ENCODE assay signal across 14 cellular contexts in the genomic region with DNA sequence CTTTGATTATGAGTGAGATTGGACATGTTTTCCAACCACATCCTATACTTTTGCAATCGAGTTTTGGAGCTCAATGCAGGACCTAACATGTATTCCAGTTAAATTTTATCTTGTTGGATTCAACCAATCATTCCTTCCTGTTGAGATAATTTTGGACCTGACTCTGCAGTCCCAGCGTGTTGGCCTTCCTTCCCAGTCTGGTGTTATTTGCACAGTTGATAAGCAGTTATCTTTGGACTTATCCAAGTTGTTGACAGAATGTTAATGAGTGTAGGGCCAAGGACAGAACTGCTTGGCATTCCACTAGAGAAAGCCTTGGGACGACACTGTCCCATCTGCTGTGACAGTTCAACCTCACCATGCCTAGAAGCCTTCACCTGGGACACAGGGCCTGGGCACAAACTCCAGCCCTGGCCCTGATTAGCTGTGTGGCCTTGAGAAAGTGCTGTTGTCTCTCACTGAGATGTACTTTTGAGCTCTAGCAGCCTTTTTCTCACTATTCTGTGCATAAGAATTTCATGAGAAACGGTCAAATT.
DNase-seq lines count a peak whose midpoint lies in the region; ATAC-seq and TF ChIP-seq lines count a peak whose summit lies in the region.
"Had no signal": no experiment of that assay in that cellular context is flagged by ENCODE, and none has a peak within 500 bp of the region (broad histone marks: within the 10 kb centered on the region; RNA-seq: fewer than 3 reads in every experiment).

No MANE protein-coding gene starts in this region.

- ATAC-seq in lower lobe of right lung (peak in 1 of 2 donors; percentile 12), HG03442 (IDR thresholded peaks at IDR 0.05; ENCODE audit: unreplicated experiment) (no peak), GM18858 (IDR thresholded peaks at IDR 0.05; ENCODE audit: unreplicated experiment) (no peak)
- ATAC-seq: activated T-helper 17 cell treated with anti-CD3 and anti-CD28 coated beads, Interleukin-2, amount 50 U/mL, for 72 hours; T-cell had no signal

- H3K9me3 ChIP-seq in lower lobe of right lung (no peaks in the 10 kb centered on the region), tibial artery (no peaks in the 10 kb centered on the region)

- no peak overlapping the region for H3K4me3 ChIP-seq in fibroblast of villous mesenchyme (ENCODE audit: low read depth, low read length)
- H3K4me3 ChIP-seq in lower lobe of right lung = no peak overlapping the region
- no peak overlapping the region for H3K4me3 ChIP-seq in tibial artery

- TF ChIP-seq CTCF in VCaP (conservative IDR thresholded peaks at IDR 0.05) (no peak), fibroblast of villous mesenchyme (IDR thresholded peaks at IDR 0.05; ENCODE audit: insufficient read depth, low read depth, low read length) (no peak), lower lobe of right lung (IDR thresholded peaks at IDR 0.05) (no peak), tibial artery (IDR thresholded peaks at IDR 0.05) (no peak)

- H3K27ac ChIP-seq in VCaP (peak overlapping the region; percentile 91), lower lobe of right lung (peak overlapping the region; percentile 21), tibial artery (peak overlapping the region; percentile 21 to 31)

- intact Hi-C loops in lower lobe of right lung (cut with DNase I) (no loop called here), tibial artery (cut with DNase I; ENCODE audit: low total_unique reads) (no loop called here)

- no peaks in the 10 kb centered on the region for H3K27me3 ChIP-seq in lower lobe of right lung (ENCODE audit: low read depth)
- no peaks in the 10 kb centered on the region for H3K27me3 ChIP-seq in tibial artery

- DNase-seq in fibroblast of villous mesenchyme (ENCODE audit: low read depth) (peak; percentile 16), lower lobe of right lung (no peak), tibial artery (no peak), NCI-H526 (lab: John Stamatoyannopoulos, UW) (no peak)
- no peak for DNase-seq in stimulated activated CD8-positive, alpha-beta memory T cell treated with anti-CD3 and anti-CD28 coated beads, Interleukin-4, amount 100 ng/mL, for 48 hours
- DNase-seq: amniotic stem cell, Calu3, NCI-H2171, posterior cingulate gyrus, T-cell had no signal

- H3K36me3 ChIP-seq in lower lobe of right lung (no peaks in the 10 kb centered on the region), tibial artery (no peaks in the 10 kb centered on the region)

- H3K4me1 ChIP-seq in lower lobe of right lung (peaks cover 43% of the 10 kb centered on the region), tibial artery (peaks cover 0 to 51% (median 22%) of the 10 kb centered on the region in 4 donors)

Comparison
In these comparisons a context has a peak if more than half of its experiments do, and no peak if none do; other contexts are left out.
1. H3K27ac ChIP-seq: peak in every context shown above with its lines; median percentile 91 in VCaP; 26 in tibial artery; 21 in lower lobe of right lung.